Comparison of ENCODE assay signal across 2 cellular contexts in genomic region chr13:49163162-49163561, GRCh38. TPM values are rescaled to one million over a fixed set of nuclear protein-coding genes. Genes with fewer than 3 reads are reported as not detected.
"Had no signal": no experiment of that assay in that cellular context is flagged by ENCODE, and none has a peak within 500 bp of the region (broad histone marks: within the 10 kb centered on the region; RNA-seq: fewer than 3 reads in every experiment).

No MANE protein-coding gene starts in this region.

RNA-seq across cellular contexts. Expression of gene MLNR, which starts 57.0 kb away (rescaled TPM):
- total RNA-seq: G401, GM12878 had no signal
- polyA plus RNA-seq: GM12878 had no signal
